In genomic region chrX:130060122-130061069, GRCh38 we compare ENCODE assay signal across 8 cellular contexts. TPM values are rescaled to one million over a fixed set of nuclear protein-coding genes. Genes with fewer than 3 reads are reported as not detected.
DNase-seq lines count a peak whose midpoint lies in the region; TF ChIP-seq lines count a peak whose summit lies in the region.

No MANE protein-coding gene starts in this region.

- peak overlapping the region; percentile 65 for H3K4me3 Mint-ChIP-seq in activated naive CD8-positive, alpha-beta T cell

- H3K4me1 ChIP-seq in cardiac muscle cell (ENCODE audit: low read depth) (no peaks in the 10 kb centered on the region), parathyroid adenoma (no peaks in the 10 kb centered on the region), tibial artery (peaks cover 0 to 13% (median 5%) of the 10 kb centered on the region in 4 donors)

- no peaks in the 10 kb centered on the region for H3K36me3 ChIP-seq in cardiac muscle cell
- H3K36me3 ChIP-seq in parathyroid adenoma (ENCODE audit: control insufficient read depth, insufficient read depth, low read length), result no peaks in the 10 kb centered on the region
- H3K36me3 ChIP-seq in tibial artery, result peaks cover 0 to 21% (median 0%) of the 10 kb centered on the region in 3 donors

- DNase-seq in GM04504 (ENCODE audit: low read depth) (peak; percentile 42), HCEC 1CT (peak; percentile 41), M059J (ENCODE audit: low read depth) (peak; percentile 79), SKM-1 (lab: John Stamatoyannopoulos, UW; ENCODE audit: unreplicated experiment) (peak; percentile 38), cardiac muscle cell (ENCODE audit: low read depth in 1 of 2, low spot score in 1 of 2) (peak; percentile 67 to 78), tibial artery (peak; percentile 64 to 85)

- no peak overlapping the region for H3K9ac ChIP-seq in parathyroid adenoma

- H3K9me3 Mint-ChIP-seq in activated naive CD8-positive, alpha-beta T cell (ENCODE audit: low read depth), result no peaks in the 10 kb centered on the region

- H3K9me3 ChIP-seq in cardiac muscle cell (ENCODE audit: low read depth) (no peaks in the 10 kb centered on the region), parathyroid adenoma (ENCODE audit: control insufficient read depth, low read length) (no peaks in the 10 kb centered on the region), tibial artery (no peaks in the 10 kb centered on the region)

- H3K36me3 Mint-ChIP-seq in activated naive CD8-positive, alpha-beta T cell, result no peaks in the 10 kb centered on the region

- peak overlapping the region; percentile 57 for H3K4me2 ChIP-seq in parathyroid adenoma (ENCODE audit: low read length)

- peaks cover 4% of the 10 kb centered on the region for H3K4me1 Mint-ChIP-seq in activated naive CD8-positive, alpha-beta T cell (ENCODE audit: low read depth)

- H3K27ac ChIP-seq in cardiac muscle cell, result peak overlapping the region; percentile 52
- H3K27ac ChIP-seq in parathyroid adenoma, result no peak overlapping the region
- peak overlapping the region; percentile 68 to 73 for H3K27ac ChIP-seq in tibial artery

- H3K27me3 ChIP-seq in cardiac muscle cell (no peaks in the 10 kb centered on the region), parathyroid adenoma (ENCODE audit: control insufficient read depth, insufficient read depth, low read length) (no peaks in the 10 kb centered on the region), tibial artery (no peaks in the 10 kb centered on the region)

- peak overlapping the region; percentile 28 for H3K4me3 ChIP-seq in cardiac muscle cell
- H3K4me3 ChIP-seq in parathyroid adenoma (ENCODE audit: low read depth, low read length), result peak overlapping the region; percentile 43
- peak overlapping the region; percentile 57 to 61 for H3K4me3 ChIP-seq in tibial artery

- H3K27me3 Mint-ChIP-seq in activated naive CD8-positive, alpha-beta T cell, result no peaks in the 10 kb centered on the region

- H2AFZ ChIP-seq in parathyroid adenoma, result peak overlapping the region; percentile 85

- peak overlapping the region; percentile 28 for H3K27ac Mint-ChIP-seq in activated naive CD8-positive, alpha-beta T cell

- no peaks in the 10 kb centered on the region for H3K79me2 ChIP-seq in parathyroid adenoma

- TF ChIP-seq CTCF in cardiac muscle cell (IDR thresholded peaks at IDR 0.05; ENCODE audit: low read depth, low read length) (peak; percentile 71), parathyroid adenoma (IDR thresholded peaks at IDR 0.05) (peak; percentile 88), tibial artery (IDR thresholded peaks at IDR 0.05) (peak; percentile 73 to 85)

- intact Hi-C loops in tibial artery (cut with DNase I; ENCODE audit: low total_unique reads), result loop anchor here (1.0 kb wide), 1 partner anchor 133 kb away; no protein-coding TSS in a partner anchor

RNA-seq across cellular contexts. Expression of gene ELF4, which starts 49.9 kb away (rescaled TPM):
- total RNA-seq in M059J (2014; rRNA removed; shearing (Covaris generic)), result 39.9 and 58.7 TPM in 2 replicates
- 1.8 and 1.9 TPM in 2 replicates for total RNA-seq in cardiac muscle cell
- polyA plus RNA-seq in cardiac muscle cell, result 0.88 and 1.3 TPM in 2 replicates

Comparison
In these comparisons a context has a peak if more than half of its experiments do, and no peak if none do; other contexts are left out.
1. RNA of gene ELF4, which starts 49.9 kb away (total RNA-seq): 39.9 to 58.7 TPM in M059J; 1.8 to 1.9 TPM in cardiac muscle cell; every median in the first group is over 10 times any median in the second.
2. Peak in every context shown above with its lines, with median percentiles within 50 percentile points of each other: DNase-seq, H3K4me3 ChIP-seq and CTCF ChIP-seq.